In genomic region chr18:55265916-55266488, GRCh38 we compare ENCODE assay signal across 12 cellular contexts.
DNase-seq lines count a peak whose midpoint lies in the region; ATAC-seq, FAIRE-seq and TF ChIP-seq lines count a peak whose summit lies in the region.
"Had no signal": no experiment of that assay in that cellular context is flagged by ENCODE, and none has a peak within 500 bp of the region (broad histone marks: within the 10 kb centered on the region; RNA-seq: fewer than 3 reads in every experiment).

No MANE protein-coding gene starts in this region.

- intact Hi-C loops in posterior cingulate gyrus (cut with DNase I): no loop called here

- H3K36me3 Mint-ChIP-seq in activated T-helper 17 cell treated with anti-CD3 and anti-CD28 coated beads, Interleukin-2, amount 50 U/mL, for 72 hours (ENCODE audit: low read depth): no peaks in the 10 kb centered on the region
- H3K36me3 Mint-ChIP-seq: CD8-positive, alpha-beta T cell had no signal

- no peak overlapping the region for H3K27ac Mint-ChIP-seq in activated T-helper 17 cell treated with anti-CD3 and anti-CD28 coated beads, Interleukin-2, amount 50 U/mL, for 72 hours
- H3K27ac Mint-ChIP-seq: CD8-positive, alpha-beta T cell had no signal

- H3K9me3 Mint-ChIP-seq in activated T-helper 17 cell treated with anti-CD3 and anti-CD28 coated beads, Interleukin-2, amount 50 U/mL, for 72 hours: no peaks in the 10 kb centered on the region
- H3K9me3 Mint-ChIP-seq: CD8-positive, alpha-beta T cell had no signal

- peak; percentile 89 for FAIRE-seq in GM12892 (lab: Jason Lieb, UNC)

- DNase-seq in GM12892 (ENCODE audit: insufficient read length) (no peak), fibroblast of gingiva (ENCODE audit: low read depth) (peak; percentile 11), NCI-H2171 (lab: John Stamatoyannopoulos, UW) (no peak), posterior cingulate gyrus (no peak), NCI-H510A treated with DMSO at 0.1 percent for 48 hours (lab: John Stamatoyannopoulos, UW) (no peak)
- DNase-seq: activated T-cell treated with anti-CD3 and anti-CD28 coated beads, Interleukin-2, amount 50 U/mL, for 1 hour; CD8-positive, alpha-beta T cell; PC-9; stimulated activated naive CD4-positive, alpha-beta T cell treated with Interleukin-2 at 50 U/mL for 16 hours had no signal

- ATAC-seq in GM21619 (IDR thresholded peaks at IDR 0.05; ENCODE audit: unreplicated experiment): peak; percentile 38
- peak; percentile 52 for ATAC-seq in HG03571 (IDR thresholded peaks at IDR 0.05; ENCODE audit: unreplicated experiment)
- no peak for ATAC-seq in activated T-helper 17 cell treated with anti-CD3 and anti-CD28 coated beads, Interleukin-2, amount 50 U/mL, for 72 hours (replicated peaks)
- ATAC-seq: CD8-positive, alpha-beta T cell had no signal

- no peaks in the 10 kb centered on the region for H3K27me3 Mint-ChIP-seq in activated T-helper 17 cell treated with anti-CD3 and anti-CD28 coated beads, Interleukin-2, amount 50 U/mL, for 72 hours

- no peak overlapping the region for H3K4me3 Mint-ChIP-seq in activated T-helper 17 cell treated with anti-CD3 and anti-CD28 coated beads, Interleukin-2, amount 50 U/mL, for 72 hours
- H3K4me3 Mint-ChIP-seq: CD8-positive, alpha-beta T cell had no signal

- TF ChIP-seq POLR2A in GM12892 (IDR thresholded peaks at IDR 0.05; ENCODE audit: low read depth, low read length): no peak

- H3K4me1 Mint-ChIP-seq in activated T-helper 17 cell treated with anti-CD3 and anti-CD28 coated beads, Interleukin-2, amount 50 U/mL, for 72 hours: no peaks in the 10 kb centered on the region
